ENCODE assay signal across 27 cellular contexts in the genomic region with DNA sequence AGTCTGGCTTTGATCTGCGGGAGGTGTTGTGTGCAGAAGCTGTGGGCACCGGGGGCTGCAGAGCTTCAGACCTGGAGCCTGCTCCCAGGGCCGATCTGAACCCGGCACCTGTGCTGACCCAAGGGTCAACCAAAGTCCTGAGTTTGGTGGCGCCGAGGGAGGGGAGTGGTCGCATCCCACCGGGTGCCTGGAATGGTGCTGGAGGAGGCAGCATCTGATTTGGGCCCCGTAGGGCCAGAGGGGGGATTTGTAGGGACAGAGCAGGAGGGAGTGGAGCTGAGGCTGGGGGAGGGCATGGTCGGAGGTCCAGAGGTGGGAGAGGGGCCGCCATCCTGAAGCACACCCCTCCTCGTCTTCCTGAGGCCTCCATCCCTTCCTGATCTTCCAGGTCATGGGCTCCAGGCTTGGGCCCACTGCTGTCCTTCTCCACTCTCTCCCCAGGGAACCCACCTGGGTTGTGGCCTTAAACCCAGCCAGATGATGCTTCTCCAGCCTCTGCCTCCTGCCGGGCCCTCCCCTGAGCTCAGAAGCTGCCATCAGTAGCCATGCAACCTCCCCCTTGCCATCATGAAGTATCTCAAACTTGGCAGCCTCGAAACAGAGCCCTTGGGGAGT.
"Had no signal": no experiment of that assay in that cellular context is flagged by ENCODE, and none has a peak within 500 bp of the region (broad histone marks: within the 10 kb centered on the region; RNA-seq: fewer than 3 reads in every experiment).

No MANE protein-coding gene starts in this region.

- H3K4me3 ChIP-seq: gastrocnemius medialis, left ventricle myocardium inferior, thyroid gland, upper lobe of left lung, vagina had no signal

- H3K9me3 ChIP-seq: gastrocnemius medialis, thyroid gland, upper lobe of left lung, vagina had no signal

- ATAC-seq: activated CD4-positive, CD25-positive, alpha-beta regulatory T cell treated with anti-CD3 and anti-CD28 coated beads, Interleukin-2, amount 50 U/mL, for 24 hours; activated naive CD8-positive, alpha-beta T cell treated with anti-CD3 and anti-CD28 coated beads, Interleukin-2, amount 50 U/mL, for 24 hours; gastrocnemius medialis; right cardiac atrium; T-helper 17 cell had no signal

- H3K27me3 ChIP-seq: gastrocnemius medialis, thyroid gland, upper lobe of left lung, vagina had no signal

- H2AFZ ChIP-seq: parathyroid adenoma had no signal

- H3K79me2 ChIP-seq: parathyroid adenoma had no signal

- H3K4me1 ChIP-seq: gastrocnemius medialis, left ventricle myocardium inferior, parathyroid adenoma, upper lobe of left lung had no signal

- H3K36me3 ChIP-seq: gastrocnemius medialis, left ventricle myocardium inferior, thyroid gland, upper lobe of left lung, vagina, WERI-Rb-1 had no signal

- DNase-seq: activated CD4-positive, alpha-beta T cell treated with anti-CD3 and anti-CD28 coated beads for 48 hours; activated CD4-positive, alpha-beta T cell treated with anti-CD3 and anti-CD28 coated beads, Interleukin-2, amount 50 U/mL, for 48 hours; activated CD8-positive, alpha-beta memory T cell treated with anti-CD3 and anti-CD28 coated beads for 24 hours; activated gamma-delta T cell; activated naive CD8-positive, alpha-beta T cell treated with anti-CD3 and anti-CD28 coated beads, Interleukin-2, amount 50 U/mL, for 24 hours; activated T-cell treated with anti-CD3 and anti-CD28 coated beads, Interleukin-2, amount 50 U/mL, for 24 hours; amygdala; caudate nucleus; effector CD4-positive, alpha-beta T cell; erythroblast; gastrocnemius medialis; hypothalamus; kidney glomerular epithelial cell; left ventricle myocardium inferior; mammary epithelial cell; nucleus accumbens; stimulated activated CD4-positive, alpha-beta T cell treated with anti-CD3 and anti-CD28 coated beads, Interleukin-2, amount 100 ng/mL, for 48 hours; substantia nigra; T1000; thyroid gland; upper lobe of left lung had no signal

- H3K27ac ChIP-seq: gastrocnemius medialis, left ventricle myocardium inferior, parathyroid adenoma, thyroid gland, upper lobe of left lung, vagina, WERI-Rb-1 had no signal
